Comparison of ENCODE assay signal across 8 cellular contexts in genomic region chr5:40678021-40678939, GRCh38. TPM values are rescaled to one million over a fixed set of nuclear protein-coding genes. Genes with fewer than 3 reads are reported as not detected.
DNase-seq lines count a peak whose midpoint lies in the region; ATAC-seq and TF ChIP-seq lines count a peak whose summit lies in the region.

No MANE protein-coding gene starts in this region.

- H3K4me3 ChIP-seq in OCI-LY3 (ENCODE audit: low read length): peak overlapping the region; percentile 86
- H3K4me3 ChIP-seq in effector memory CD4-positive, alpha-beta T cell (ENCODE audit: insufficient read depth, low read depth, low read length, poor library complexity, severe bottlenecking): peak overlapping the region; percentile 52
- peak overlapping the region; percentile 68 for H3K4me3 ChIP-seq in neural progenitor cell

- H3K79me2 ChIP-seq in OCI-LY3 (ENCODE audit: low read length): peaks cover 42% of the 10 kb centered on the region
- H3K79me2 ChIP-seq in neural progenitor cell (ENCODE audit: low read depth): no peaks in the 10 kb centered on the region

- no peak for TF ChIP-seq CTCF in OCI-LY3 (IDR thresholded peaks at IDR 0.05; ENCODE audit: low read depth, low read length)
- TF ChIP-seq CTCF in neural progenitor cell (IDR thresholded peaks at IDR 0.05): no peak

- H3K36me3 ChIP-seq in OCI-LY3 (replicated peaks; ENCODE audit: low read depth, low read length) (peaks cover 29% of the 10 kb centered on the region), neural progenitor cell (no peaks in the 10 kb centered on the region)
- peaks cover 15% of the 10 kb centered on the region for H3K36me3 ChIP-seq in effector memory CD4-positive, alpha-beta T cell (ENCODE audit: control insufficient read depth, insufficient read depth, low read length)

- peak overlapping the region; percentile 94 for H3K27ac ChIP-seq in OCI-LY3 (ENCODE audit: low read length)
- H3K27ac ChIP-seq in effector memory CD4-positive, alpha-beta T cell (ENCODE audit: insufficient read depth, low read length, poor library complexity, severe bottlenecking): peak overlapping the region; percentile 92
- H3K27ac ChIP-seq in neural progenitor cell: no peak overlapping the region

- H3K4me1 ChIP-seq in OCI-LY3 (ENCODE audit: low read length): peaks cover 13% of the 10 kb centered on the region
- H3K4me1 ChIP-seq in effector memory CD4-positive, alpha-beta T cell (ENCODE audit: control insufficient read depth, insufficient read depth, low read length, poor library complexity, severe bottlenecking): peaks cover 31% of the 10 kb centered on the region
- H3K4me1 ChIP-seq in neural progenitor cell: peaks cover 27% of the 10 kb centered on the region

- H3K27me3 ChIP-seq in OCI-LY3 (ENCODE audit: low read depth, low read length) (no peaks in the 10 kb centered on the region), neural progenitor cell (peaks cover 61% of the 10 kb centered on the region)
- H3K27me3 ChIP-seq in effector memory CD4-positive, alpha-beta T cell (replicated peaks; ENCODE audit: control insufficient read depth, insufficient read depth, low read length, poor library complexity, severe bottlenecking): no peaks in the 10 kb centered on the region

- peaks cover 34% of the 10 kb centered on the region for H3K27me3 Mint-ChIP-seq in neural progenitor cell (ENCODE audit: insufficient read depth, low read depth)

- no peaks in the 10 kb centered on the region for H3K36me3 Mint-ChIP-seq in neural progenitor cell

- peaks cover 36% of the 10 kb centered on the region for H3K4me1 Mint-ChIP-seq in neural progenitor cell

- no peak overlapping the region for H3K27ac Mint-ChIP-seq in neural progenitor cell

- no peak for DNase-seq in effector memory CD4-positive, alpha-beta T cell
- DNase-seq in neural progenitor cell (ENCODE audit: low spot score) (no peak), AG20443 (ENCODE audit: low spot score) (no peak), NCI-H226 (no peak), DMS153 treated with DMSO at 0.1 percent for 48 hours (lab: John Stamatoyannopoulos, UW; ENCODE audit: unreplicated experiment) (no peak)
- no peak for DNase-seq in stimulated activated CD4-positive, alpha-beta T cell treated with anti-CD3 and anti-CD28 coated beads, Interleukin-4, amount 100 ng/mL, for 24 hours

- peak overlapping the region; percentile 83 for H3K9ac ChIP-seq in OCI-LY3 (ENCODE audit: low read length)
- no peak overlapping the region for H3K9ac ChIP-seq in neural progenitor cell

- H3K4me2 ChIP-seq in OCI-LY3 (ENCODE audit: low read length) (peak overlapping the region; percentile 91), neural progenitor cell (peak overlapping the region; percentile 94)

- H2AFZ ChIP-seq in OCI-LY3 (ENCODE audit: low read depth, low read length) (no peak overlapping the region; the same call in 1 of the 2 replicates), neural progenitor cell (replicated peaks) (peak overlapping the region; percentile 94)

- H4K20me1 ChIP-seq in OCI-LY3 (ENCODE audit: insufficient read depth, low read length) (peaks cover 12% of the 10 kb centered on the region), neural progenitor cell (ENCODE audit: low read depth) (peaks cover 21% of the 10 kb centered on the region)

- ATAC-seq in GM18868 (IDR thresholded peaks at IDR 0.05; ENCODE audit: unreplicated experiment): peak; percentile 24

- H3K9me3 ChIP-seq in OCI-LY3 (ENCODE audit: insufficient read depth, low read length) (no peaks in the 10 kb centered on the region), neural progenitor cell (ENCODE audit: low read depth) (no peaks in the 10 kb centered on the region)
- H3K9me3 ChIP-seq in effector memory CD4-positive, alpha-beta T cell (ENCODE audit: control insufficient read depth, low read length): no peaks in the 10 kb centered on the region

- H3K9me3 Mint-ChIP-seq in neural progenitor cell: no peaks in the 10 kb centered on the region

- H3K4me3 Mint-ChIP-seq in neural progenitor cell: peak overlapping the region; percentile 92

- H3F3A ChIP-seq in neural progenitor cell (ENCODE audit: low read depth): peaks cover 16% of the 10 kb centered on the region

RNA-seq across cellular contexts. Expression of gene PTGER4, which starts 1.4 kb away (rescaled TPM):
- total RNA-seq in neural progenitor cell (ENCODE audit: low replicate concordance): 0.65 TPM in 1 of 2 replicates, not detected in the other
